26 cellular contexts compared by ENCODE assay signal in genomic region chr2:35220471-35220870, GRCh38.
DNase-seq lines count a peak whose midpoint lies in the region; ATAC-seq, FAIRE-seq and TF ChIP-seq lines count a peak whose summit lies in the region.
"Had no signal": no experiment of that assay in that cellular context is flagged by ENCODE, and none has a peak within 500 bp of the region (broad histone marks: within the 10 kb centered on the region; RNA-seq: fewer than 3 reads in every experiment).

No MANE protein-coding gene starts in this region.

- intact Hi-C loops in esophagus muscularis mucosa (cut with DNase I) = no loop called here

- no peaks in the 10 kb centered on the region for H3K9me3 Mint-ChIP-seq in astrocyte (ENCODE audit: unreplicated experiment)

- no peak overlapping the region for H3K4me3 ChIP-seq in astrocyte (ENCODE audit: insufficient read depth, low read depth, low read length)
- H3K4me3 ChIP-seq in esophagus muscularis mucosa = no peak overlapping the region
- H3K4me3 ChIP-seq in tibial nerve = no peak overlapping the region
- H3K4me3 ChIP-seq: prostate gland, SJSA1, thyroid gland had no signal

- no peaks in the 10 kb centered on the region for H3K79me2 ChIP-seq in astrocyte (ENCODE audit: insufficient read depth, low read length)

- TF ChIP-seq EP300 in esophagus muscularis mucosa (IDR thresholded peaks at IDR 0.05) (no peak), tibial nerve (IDR thresholded peaks at IDR 0.05) (no peak)

- H3K27me3 Mint-ChIP-seq in astrocyte (ENCODE audit: low read depth, unreplicated experiment) = no peaks in the 10 kb centered on the region
- H3K27me3 Mint-ChIP-seq: memory B cell; stimulated activated naive CD8-positive, alpha-beta T cell treated with anti-CD3 and anti-CD28 coated beads, Interleukin-15, Interleukin-2, amounts not matched to agents 100 ng/mL and 50 ng/mL, for 24 hours; T-cell had no signal

- H3K4me1 ChIP-seq in astrocyte (ENCODE audit: insufficient read depth, low read length) = no peaks in the 10 kb centered on the region
- no peaks in the 10 kb centered on the region for H3K4me1 ChIP-seq in esophagus muscularis mucosa
- H3K4me1 ChIP-seq in tibial nerve = no peaks in the 10 kb centered on the region
- H3K4me1 ChIP-seq: prostate gland, SJSA1, thyroid gland had no signal

- peak overlapping the region; percentile 24 for H3K27ac Mint-ChIP-seq in astrocyte (ENCODE audit: unreplicated experiment)
- H3K27ac Mint-ChIP-seq: activated CD8-positive, alpha-beta T cell treated with anti-CD3 and anti-CD28 coated beads, Interleukin-2, amount 10 ng/mL, durations not matched to agents 7 days and 5 days; brain; memory B cell; stimulated activated naive CD8-positive, alpha-beta T cell treated with anti-CD3 and anti-CD28 coated beads, Interleukin-15, Interleukin-2, amounts not matched to agents 100 ng/mL and 50 ng/mL, for 24 hours; T-cell had no signal

- no peak overlapping the region for H2AFZ ChIP-seq in astrocyte (ENCODE audit: low read depth, low read length)

- peaks cover 3% of the 10 kb centered on the region for H3K9me3 ChIP-seq in astrocyte (ENCODE audit: insufficient read depth, low read depth, low read length)
- H3K9me3 ChIP-seq in esophagus muscularis mucosa = no peaks in the 10 kb centered on the region
- peaks cover 0 to 2% (median 0%) of the 10 kb centered on the region in 4 donors for H3K9me3 ChIP-seq in tibial nerve
- H3K9me3 ChIP-seq: neutrophil, thyroid gland had no signal

- no peaks in the 10 kb centered on the region for H3K36me3 Mint-ChIP-seq in astrocyte (ENCODE audit: low read depth, unreplicated experiment)
- H3K36me3 Mint-ChIP-seq: brain, memory B cell, T-cell had no signal

- no peak overlapping the region for H3K4me3 Mint-ChIP-seq in astrocyte (ENCODE audit: unreplicated experiment)
- H3K4me3 Mint-ChIP-seq: activated CD8-positive, alpha-beta T cell treated with anti-CD3 and anti-CD28 coated beads, Interleukin-2, amount 10 ng/mL, durations not matched to agents 7 days and 5 days; brain; memory B cell; stimulated activated naive CD8-positive, alpha-beta T cell treated with anti-CD3 and anti-CD28 coated beads, Interleukin-15, Interleukin-2, amounts not matched to agents 100 ng/mL and 50 ng/mL, for 24 hours; T-cell had no signal

- no peak overlapping the region for H3K4me2 ChIP-seq in astrocyte (ENCODE audit: low read length)

- 75% methylated on average over 2 of the region's 2 CpGs for WGBS in esophagus muscularis mucosa
- 69 to 71% methylated on average over 2 of the region's 2 CpGs for WGBS in tibial nerve, 2 donors

- H3K36me3 ChIP-seq in astrocyte (ENCODE audit: insufficient read depth, low read length) (no peaks in the 10 kb centered on the region), esophagus muscularis mucosa (no peaks in the 10 kb centered on the region), tibial nerve (no peaks in the 10 kb centered on the region)
- H3K36me3 ChIP-seq: neutrophil, prostate gland, SJSA1, thyroid gland had no signal

- no peak overlapping the region for H3K9ac ChIP-seq in astrocyte (ENCODE audit: low read length)

- H3K4me1 Mint-ChIP-seq in astrocyte (ENCODE audit: low read depth, unreplicated experiment) = peaks cover 3% of the 10 kb centered on the region
- H3K4me1 Mint-ChIP-seq: brain, memory B cell, T-cell had no signal

- TF ChIP-seq CTCF in astrocyte (IDR thresholded peaks at IDR 0.05; ENCODE audit: insufficient read depth, low read depth, low read length) (no peak), esophagus muscularis mucosa (IDR thresholded peaks at IDR 0.05) (no peak), tibial nerve (IDR thresholded peaks at IDR 0.05) (no peak)

- DNase-seq in ELR (ENCODE audit: low read depth) = peak; percentile 0
- peak; percentile 6 for DNase-seq in MV-4-11 (lab: John Stamatoyannopoulos, UW)
- DNase-seq in astrocyte (ENCODE audit: low read depth) = no peak
- peak; percentile 45 for DNase-seq in kidney glomerular epithelial cell (lab: John Stamatoyannopoulos, UW)
- DNase-seq in esophagus muscularis mucosa (ENCODE audit: extremely low spot score) = no peak
- DNase-seq in tibial nerve (ENCODE audit: low spot score in 2 of 2) = no peak
- DNase-seq in GF-D8 (lab: John Stamatoyannopoulos, UW) = no peak
- DNase-seq: activated CD4-positive, alpha-beta T cell treated with anti-CD3 and anti-CD28 coated beads for 1 hour; activated CD8-positive, alpha-beta T cell treated with anti-CD3 and anti-CD28 coated beads, Interleukin-2, amount 10 ng/mL, durations not matched to agents 7 days and 5 days; activated gamma-delta T cell; C1 segment of cervical spinal cord; effector CD8-positive, alpha-beta T cell; Kasumi-1; left cardiac atrium; NCI-H2081; NCI-H446; NCI-H82; T-cell; thyroid gland had no signal

- H4K20me1 ChIP-seq in astrocyte (ENCODE audit: insufficient read depth, low read length) = no peaks in the 10 kb centered on the region

- no peak for TF ChIP-seq POLR2A in esophagus muscularis mucosa (IDR thresholded peaks at IDR 0.05; ENCODE audit: low read depth)
- no peak for TF ChIP-seq POLR2A in tibial nerve (IDR thresholded peaks at IDR 0.05)

- H3K27ac ChIP-seq in astrocyte (ENCODE audit: low read depth, low read length) (no peak overlapping the region), esophagus muscularis mucosa (replicated peaks in 1 of 4) (no peak overlapping the region), tibial nerve (no peak overlapping the region)
- H3K27ac ChIP-seq: neutrophil, prostate gland, SJSA1, thyroid gland had no signal

- no peak for FAIRE-seq in astrocyte (lab: Jason Lieb, UNC)

- no peak for ATAC-seq in GM18868 (IDR thresholded peaks at IDR 0.05; ENCODE audit: unreplicated experiment)
- ATAC-seq: activated CD8-positive, alpha-beta T cell treated with anti-CD3 and anti-CD28 coated beads, Interleukin-2, amount 10 ng/mL, durations not matched to agents 7 days and 5 days; left cardiac atrium; T-cell had no signal

- no peaks in the 10 kb centered on the region for H3K27me3 ChIP-seq in astrocyte (ENCODE audit: insufficient read depth, low read length)
- H3K27me3 ChIP-seq in esophagus muscularis mucosa = no peaks in the 10 kb centered on the region
- H3K27me3 ChIP-seq in tibial nerve = no peaks in the 10 kb centered on the region
- H3K27me3 ChIP-seq: neutrophil, SJSA1, thyroid gland had no signal

Comparison
In these comparisons a context has a peak if more than half of its experiments do, and no peak if none do; other contexts are left out.
1. DNase-seq: peak in ELR (single experiment), MV-4-11 (single experiment) and kidney glomerular epithelial cell (single experiment); none in astrocyte (single experiment), esophagus muscularis mucosa (single experiment), tibial nerve (0 of 2) and GF-D8 (single experiment).